Comparison of ENCODE assay signal across 9 cellular contexts in the genomic region with DNA sequence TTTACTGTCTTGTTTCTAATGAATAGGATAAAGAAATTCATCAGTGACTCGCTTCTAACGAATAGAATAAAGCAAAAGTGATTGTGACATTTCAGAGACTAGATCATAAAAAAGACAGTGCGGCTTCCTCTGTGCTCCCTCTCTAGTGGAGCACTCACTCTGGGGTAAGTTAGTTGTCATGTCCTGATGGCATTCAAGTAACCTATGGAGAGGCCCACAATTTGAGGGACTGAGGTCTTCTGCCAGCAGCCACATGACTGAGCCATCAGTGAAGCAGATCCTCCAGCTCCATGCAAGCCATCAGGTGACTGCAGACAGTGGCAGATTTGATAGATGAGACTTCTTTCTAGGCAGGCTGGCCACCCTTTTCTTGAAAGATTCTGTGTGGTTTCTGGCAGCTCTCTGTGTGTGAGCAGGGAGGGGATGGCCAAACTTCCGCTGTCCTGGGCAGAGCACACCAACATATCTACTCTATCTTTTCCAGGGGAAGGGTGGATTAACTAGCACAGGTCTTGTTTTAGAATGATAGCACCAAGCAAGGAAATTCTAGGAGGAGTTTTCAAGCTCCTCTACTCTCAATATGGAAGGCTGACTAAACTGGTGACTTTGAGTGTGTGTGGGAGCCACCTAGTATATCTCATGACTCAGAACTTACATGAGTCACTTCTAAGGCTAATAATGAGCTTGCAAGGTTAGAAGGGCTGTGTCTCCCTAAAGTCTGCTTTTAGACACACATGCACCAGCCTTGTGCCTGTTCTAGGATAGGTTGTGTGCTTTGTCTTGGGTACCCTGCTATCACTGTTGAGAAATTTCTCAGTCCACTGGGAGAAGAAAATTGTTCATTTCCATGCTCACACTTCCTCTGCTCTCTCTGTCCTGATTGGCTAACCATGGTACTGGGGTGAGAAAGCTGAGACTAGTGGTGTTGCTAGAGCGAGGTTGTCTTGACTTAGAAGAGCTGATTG.
DNase-seq lines count a peak whose midpoint lies in the region; ATAC-seq and TF ChIP-seq lines count a peak whose summit lies in the region.
"Had no signal": no experiment of that assay in that cellular context is flagged by ENCODE, and none has a peak within 500 bp of the region (broad histone marks: within the 10 kb centered on the region; RNA-seq: fewer than 3 reads in every experiment).

No MANE protein-coding gene starts in this region.

- H3K36me3 Mint-ChIP-seq in activated naive CD4-positive, alpha-beta T cell treated with anti-CD3 and anti-CD28 coated beads for 36 hours (ENCODE audit: low read depth) = peaks cover 5% of the 10 kb centered on the region
- H3K36me3 Mint-ChIP-seq in WTC11 = no peaks in the 10 kb centered on the region

- DNase-seq in activated naive CD4-positive, alpha-beta T cell treated with anti-CD3 and anti-CD28 coated beads for 36 hours = peak; percentile 34
- no peak for DNase-seq in activated naive CD4-positive, alpha-beta T cell (lab: John Stamatoyannopoulos, UW)
- DNase-seq in OCI-M2 (lab: John Stamatoyannopoulos, UW; ENCODE audit: unreplicated experiment) (peak; percentile 85), hepatic stellate cell (ENCODE audit: low spot score) (peak; percentile 22), transverse colon (no peak), WTC11 (ENCODE audit: low spot score) (no peak)
- no peak for DNase-seq in activated CD8-positive, alpha-beta memory T cell treated with anti-CD3 and anti-CD28 coated beads, Interleukin-2, amount 50 U/mL, for 48 hours
- DNase-seq: pancreas had no signal

- ATAC-seq in HG02870 (IDR thresholded peaks at IDR 0.05; ENCODE audit: unreplicated experiment) (peak; percentile 92), WTC11 (no peak)

- intact Hi-C loops in activated naive CD4-positive, alpha-beta T cell treated with anti-CD3 and anti-CD28 coated beads for 36 hours (cut with micrococcal nuclease) = loop anchor here (1.0 to 10.0 kb wide), 3 partner anchors 35 to 123 kb away; no protein-coding TSS in a partner anchor
- intact Hi-C loops in transverse colon (cut with DNase I; ENCODE audit: low total_unique reads) = no loop called here

- H3K27ac ChIP-seq in transverse colon = no peak overlapping the region
- H3K27ac ChIP-seq: pancreas had no signal

- 74% methylated on average over 5 of the region's 5 CpGs; no CpG with 5 or more reads in 1 of the 2 donors for WGBS in transverse colon (ENCODE audit: low coverage in 1 of 2), 2 donors

- H3K4me3 Mint-ChIP-seq in activated naive CD4-positive, alpha-beta T cell treated with anti-CD3 and anti-CD28 coated beads for 36 hours = no peak overlapping the region
- H3K4me3 Mint-ChIP-seq in WTC11 = no peak overlapping the region

- TF ChIP-seq POLR2A in transverse colon (IDR thresholded peaks at IDR 0.05) = no peak

- no peaks in the 10 kb centered on the region for H3K27me3 ChIP-seq in transverse colon

- H3K4me1 Mint-ChIP-seq in activated naive CD4-positive, alpha-beta T cell treated with anti-CD3 and anti-CD28 coated beads for 36 hours (ENCODE audit: low read depth) = peaks cover 24% of the 10 kb centered on the region
- H3K4me1 Mint-ChIP-seq in WTC11 = no peaks in the 10 kb centered on the region

- no peaks in the 10 kb centered on the region for H3K4me1 ChIP-seq in transverse colon
- H3K4me1 ChIP-seq: pancreas had no signal

- H3K27me3 Mint-ChIP-seq in activated naive CD4-positive, alpha-beta T cell treated with anti-CD3 and anti-CD28 coated beads for 36 hours (ENCODE audit: low read depth) = no peaks in the 10 kb centered on the region
- no peaks in the 10 kb centered on the region for H3K27me3 Mint-ChIP-seq in WTC11 (ENCODE audit: low read depth)

- H3K4me3 ChIP-seq in transverse colon = no peak overlapping the region
- H3K4me3 ChIP-seq: pancreas had no signal

- no peak overlapping the region for H3K27ac Mint-ChIP-seq in activated naive CD4-positive, alpha-beta T cell treated with anti-CD3 and anti-CD28 coated beads for 36 hours
- no peak overlapping the region for H3K27ac Mint-ChIP-seq in WTC11

- no peaks in the 10 kb centered on the region for H3K9me3 ChIP-seq in transverse colon
- H3K9me3 ChIP-seq: pancreas had no signal

- TF ChIP-seq CTCF in transverse colon (IDR thresholded peaks at IDR 0.05) (no peak), WTC11 (IDR thresholded peaks at IDR 0.05) (no peak)

- POLR2A ChIA-PET in WTC11 (lab: Charles Lee) = no interaction called here

- no peaks in the 10 kb centered on the region for H3K36me3 ChIP-seq in transverse colon
- H3K36me3 ChIP-seq: pancreas had no signal

- CTCF ChIA-PET in activated naive CD4-positive, alpha-beta T cell treated with anti-CD3 and anti-CD28 coated beads for 36 hours (lab: Charles Lee) = no interaction called here
- CTCF ChIA-PET in WTC11 (lab: Charles Lee) = no interaction called here

- TF ChIP-seq EP300 in transverse colon (IDR thresholded peaks at IDR 0.05; ENCODE audit: low read depth) = no peak

- in situ Hi-C loops in transverse colon (cut with MboI; ENCODE audit: low pct_ligation_motif_present in 1 of 4, low pct_unique_long_range_greater_than_20kb in 1 of 4, low sequenced_read_pairs in 3 of 4) = no loop called here

- H3K9me3 Mint-ChIP-seq in activated naive CD4-positive, alpha-beta T cell treated with anti-CD3 and anti-CD28 coated beads for 36 hours = no peaks in the 10 kb centered on the region
- H3K9me3 Mint-ChIP-seq in WTC11 = peaks cover 5% of the 10 kb centered on the region; the same call in 1 of the 2 replicates

TF ChIP-seq in WTC11, 78 proteins besides CTCF, POLR2A, EP300 and RAD21 (continues in another document):
- TF ChIP-seq AR (CRISPR knock-in tag; IDR thresholded peaks at IDR 0.05) (no peak), USF1 (CRISPR knock-in tag; IDR thresholded peaks at IDR 0.05) (no peak), NFE2L1 (CRISPR knock-in tag; IDR thresholded peaks at IDR 0.05) (no peak), ZBTB21 (CRISPR knock-in tag; IDR thresholded peaks at IDR 0.05; ENCODE audit: borderline replicate concordance) (no peak), KAT7 (CRISPR knock-in tag; IDR thresholded peaks at IDR 0.05; ENCODE audit: borderline replicate concordance) (no peak), JAZF1 (CRISPR knock-in tag; IDR thresholded peaks at IDR 0.05) (no peak)
- TF ChIP-seq, protein P1, sequence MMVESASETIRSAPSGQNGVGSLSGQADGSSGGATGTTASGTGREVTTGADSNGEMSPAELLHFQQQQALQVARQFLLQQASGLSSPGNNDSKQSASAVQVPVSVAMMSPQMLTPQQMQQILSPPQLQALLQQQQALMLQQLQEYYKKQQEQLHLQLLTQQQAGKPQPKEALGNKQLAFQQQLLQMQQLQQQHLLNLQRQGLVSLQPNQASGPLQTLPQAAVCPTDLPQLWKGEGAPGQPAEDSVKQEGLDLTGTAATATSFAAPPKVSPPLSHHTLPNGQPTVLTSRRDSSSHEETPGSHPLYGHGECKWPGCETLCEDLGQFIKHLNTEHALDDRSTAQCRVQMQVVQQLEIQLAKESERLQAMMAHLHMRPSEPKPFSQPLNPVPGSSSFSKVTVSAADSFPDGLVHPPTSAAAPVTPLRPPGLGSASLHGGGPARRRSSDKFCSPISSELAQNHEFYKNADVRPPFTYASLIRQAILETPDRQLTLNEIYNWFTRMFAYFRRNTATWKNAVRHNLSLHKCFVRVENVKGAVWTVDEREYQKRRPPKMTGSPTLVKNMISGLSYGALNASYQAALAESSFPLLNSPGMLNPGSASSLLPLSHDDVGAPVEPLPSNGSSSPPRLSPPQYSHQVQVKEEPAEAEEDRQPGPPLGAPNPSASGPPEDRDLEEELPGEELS (CRISPR knock-in tag; IDR thresholded peaks at IDR 0.05) = no peak
- TF ChIP-seq, protein P2, sequence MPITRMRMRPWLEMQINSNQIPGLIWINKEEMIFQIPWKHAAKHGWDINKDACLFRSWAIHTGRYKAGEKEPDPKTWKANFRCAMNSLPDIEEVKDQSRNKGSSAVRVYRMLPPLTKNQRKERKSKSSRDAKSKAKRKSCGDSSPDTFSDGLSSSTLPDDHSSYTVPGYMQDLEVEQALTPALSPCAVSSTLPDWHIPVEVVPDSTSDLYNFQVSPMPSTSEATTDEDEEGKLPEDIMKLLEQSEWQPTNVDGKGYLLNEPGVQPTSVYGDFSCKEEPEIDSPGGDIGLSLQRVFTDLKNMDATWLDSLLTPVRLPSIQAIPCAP (CRISPR knock-in tag; IDR thresholded peaks at IDR 0.05) = no peak
- TF ChIP-seq, protein P3, sequence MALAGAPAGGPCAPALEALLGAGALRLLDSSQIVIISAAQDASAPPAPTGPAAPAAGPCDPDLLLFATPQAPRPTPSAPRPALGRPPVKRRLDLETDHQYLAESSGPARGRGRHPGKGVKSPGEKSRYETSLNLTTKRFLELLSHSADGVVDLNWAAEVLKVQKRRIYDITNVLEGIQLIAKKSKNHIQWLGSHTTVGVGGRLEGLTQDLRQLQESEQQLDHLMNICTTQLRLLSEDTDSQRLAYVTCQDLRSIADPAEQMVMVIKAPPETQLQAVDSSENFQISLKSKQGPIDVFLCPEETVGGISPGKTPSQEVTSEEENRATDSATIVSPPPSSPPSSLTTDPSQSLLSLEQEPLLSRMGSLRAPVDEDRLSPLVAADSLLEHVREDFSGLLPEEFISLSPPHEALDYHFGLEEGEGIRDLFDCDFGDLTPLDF (CRISPR knock-in tag; IDR thresholded peaks at IDR 0.05) = no peak

Comparison
In these comparisons a context has a peak if more than half of its experiments do, and no peak if none do; other contexts are left out.
1. DNase-seq: peak in activated naive CD4-positive, alpha-beta T cell treated with anti-CD3 and anti-CD28 coated beads for 36 hours (single experiment), OCI-M2 (single experiment) and hepatic stellate cell (single experiment); none in activated naive CD4-positive, alpha-beta T cell (0 of 4), transverse colon (single experiment), activated CD8-positive, alpha-beta memory T cell treated with anti-CD3 and anti-CD28 coated beads, Interleukin-2, amount 50 U/mL, for 48 hours (single experiment) and WTC11 (single experiment).